12 cellular contexts compared by ENCODE assay signal in genomic region chr11:110921742-110922200, GRCh38.
DNase-seq lines count a peak whose midpoint lies in the region; ATAC-seq, FAIRE-seq and TF ChIP-seq lines count a peak whose summit lies in the region.
"Had no signal": no experiment of that assay in that cellular context is flagged by ENCODE, and none has a peak within 500 bp of the region (broad histone marks: within the 10 kb centered on the region; RNA-seq: fewer than 3 reads in every experiment).

No MANE protein-coding gene starts in this region.

- H3K27me3 Mint-ChIP-seq in type B pancreatic cell: peaks cover 4% of the 10 kb centered on the region
- H3K27me3 Mint-ChIP-seq: activated B cell treated with CpG ODN at 0.5 μM for 24 hours had no signal

- ATAC-seq in omental fat pad (ENCODE audit: low FRiP score): peak; percentile 94
- ATAC-seq in stimulated activated effector memory CD8-positive, alpha-beta T cell treated with anti-CD3 and anti-CD28 coated beads, Interleukin-12 subunit alpha, Interleukin-12 subunit beta, amount 100 ng/mL, for 72 hours: no peak

- TF ChIP-seq POLR2A in GM12891 (IDR thresholded peaks at IDR 0.05; ENCODE audit: low read depth, low read length): no peak

- no peak overlapping the region for H3K4me3 ChIP-seq in AG09309 (ENCODE audit: control insufficient read depth, low read depth, low read length)
- no peak overlapping the region for H3K4me3 ChIP-seq in fibroblast of mammary gland (ENCODE audit: control insufficient read depth, low read depth, low read length)

- TF ChIP-seq CTCF in AG09309 (IDR thresholded peaks at IDR 0.05; ENCODE audit: control insufficient read depth, insufficient read depth, low read depth, low read length, missing control alignments) (no peak), fibroblast of mammary gland (conservative IDR thresholded peaks at IDR 0.05; ENCODE audit: control insufficient read depth, insufficient read depth, low read depth, low read length) (no peak), omental fat pad (IDR thresholded peaks at IDR 0.05) (no peak), type B pancreatic cell (conservative IDR thresholded peaks at IDR 0.05) (no peak)

- H3K4me3 Mint-ChIP-seq in stimulated activated effector memory CD8-positive, alpha-beta T cell treated with anti-CD3 and anti-CD28 coated beads, Interleukin-12 subunit alpha, Interleukin-12 subunit beta, amount 100 ng/mL, for 72 hours: no peak overlapping the region
- no peak overlapping the region for H3K4me3 Mint-ChIP-seq in type B pancreatic cell
- H3K4me3 Mint-ChIP-seq: activated B cell treated with CpG ODN at 0.5 μM for 24 hours had no signal

- FAIRE-seq in GM12891 (lab: Jason Lieb, UNC): no peak
- FAIRE-seq: H1 had no signal

- no peaks in the 10 kb centered on the region for H3K36me3 Mint-ChIP-seq in stimulated activated effector memory CD8-positive, alpha-beta T cell treated with anti-CD3 and anti-CD28 coated beads, Interleukin-12 subunit alpha, Interleukin-12 subunit beta, amount 100 ng/mL, for 72 hours
- H3K36me3 Mint-ChIP-seq in type B pancreatic cell: no peaks in the 10 kb centered on the region

- H3K9me3 Mint-ChIP-seq in stimulated activated effector memory CD8-positive, alpha-beta T cell treated with anti-CD3 and anti-CD28 coated beads, Interleukin-12 subunit alpha, Interleukin-12 subunit beta, amount 100 ng/mL, for 72 hours: no peaks in the 10 kb centered on the region
- H3K9me3 Mint-ChIP-seq in type B pancreatic cell: peaks cover 11% of the 10 kb centered on the region

- no peak overlapping the region for H3K27ac Mint-ChIP-seq in stimulated activated effector memory CD8-positive, alpha-beta T cell treated with anti-CD3 and anti-CD28 coated beads, Interleukin-12 subunit alpha, Interleukin-12 subunit beta, amount 100 ng/mL, for 72 hours
- H3K27ac Mint-ChIP-seq in type B pancreatic cell: no peak overlapping the region
- H3K27ac Mint-ChIP-seq: activated B cell treated with CpG ODN at 0.5 μM for 24 hours had no signal

- H3K4me1 Mint-ChIP-seq in stimulated activated effector memory CD8-positive, alpha-beta T cell treated with anti-CD3 and anti-CD28 coated beads, Interleukin-12 subunit alpha, Interleukin-12 subunit beta, amount 100 ng/mL, for 72 hours: no peaks in the 10 kb centered on the region
- no peaks in the 10 kb centered on the region for H3K4me1 Mint-ChIP-seq in type B pancreatic cell (ENCODE audit: unreplicated experiment)

- peak; percentile 11 for DNase-seq in AG09309 (ENCODE audit: low read depth)
- peak; percentile 83 for DNase-seq in NCI-H226
- peak; percentile 51 for DNase-seq in fibroblast of mammary gland (ENCODE audit: low read depth)
- DNase-seq in omental fat pad (ENCODE audit: low spot score): peak; percentile 27
- no peak for DNase-seq in GM12891 (ENCODE audit: insufficient read length, low spot score)
- no peak for DNase-seq in stimulated activated effector memory CD8-positive, alpha-beta T cell treated with anti-CD3 and anti-CD28 coated beads, Interleukin-12 subunit alpha, Interleukin-12 subunit beta, amount 100 ng/mL, for 72 hours (ENCODE audit: low spot score in 2 of 2)
- no peak for DNase-seq in activated effector memory CD4-positive, alpha-beta T cell treated with anti-CD3 and anti-CD28 coated beads, Interleukin-2, amount 50 U/mL, for 16 hours
- no peak for DNase-seq in type B pancreatic cell (ENCODE audit: extremely low spot score, unreplicated experiment)
- DNase-seq: activated B cell treated with CpG ODN at 0.5 μM for 24 hours, glutamatergic neuron, RPMI8226 had no signal

TF ChIP-seq in GM12891, 5 proteins besides CTCF, POLR2A, EP300 and RAD21:
- TF ChIP-seq PAX5 (IDR thresholded peaks at IDR 0.05; ENCODE audit: insufficient read depth, low read length, severe bottlenecking) (no peak), TAF1 (IDR thresholded peaks at IDR 0.05; ENCODE audit: low read depth, low read length) (no peak), POLR2AphosphoS5 (IDR thresholded peaks at IDR 0.05; ENCODE audit: low read depth, low read length) (no peak), SPI1 (IDR thresholded peaks at IDR 0.05; ENCODE audit: low read depth, low read length) (no peak), POU2F2 (IDR thresholded peaks at IDR 0.05; ENCODE audit: low read depth, low read length) (no peak)
TF ChIP-seq in GM12891: peak in this region for 0.

Comparison
In these comparisons a context has a peak if more than half of its experiments do, and no peak if none do; other contexts are left out.
1. DNase-seq: peak in AG09309 (single experiment), NCI-H226 (single experiment), fibroblast of mammary gland (single experiment) and omental fat pad (single experiment); none in GM12891 (single experiment), stimulated activated effector memory CD8-positive, alpha-beta T cell treated with anti-CD3 and anti-CD28 coated beads, Interleukin-12 subunit alpha, Interleukin-12 subunit beta, amount 100 ng/mL, for 72 hours (0 of 2), activated effector memory CD4-positive, alpha-beta T cell treated with anti-CD3 and anti-CD28 coated beads, Interleukin-2, amount 50 U/mL, for 16 hours (single experiment) and type B pancreatic cell (single experiment).